In genomic region chr2:1269812-1270211, GRCh38 we compare ENCODE assay signal across 29 cellular contexts.
"Had no signal": no experiment of that assay in that cellular context is flagged by ENCODE, and none has a peak within 500 bp of the region (broad histone marks: within the 10 kb centered on the region; RNA-seq: fewer than 3 reads in every experiment).

No MANE protein-coding gene starts in this region.

- H3K27ac ChIP-seq: adrenal gland, ascending aorta, body of pancreas, brain microvascular endothelial cell, breast epithelium, cardiac muscle cell had no signal

- H3K4me3 ChIP-seq: adrenal gland, ascending aorta, body of pancreas, breast epithelium, cardiac muscle cell had no signal

- H3K27me3 ChIP-seq: adrenal gland, ascending aorta, body of pancreas, brain microvascular endothelial cell, cardiac muscle cell had no signal

- DNase-seq: activated effector memory CD4-positive, alpha-beta T cell treated with anti-CD3 and anti-CD28 coated beads, Interleukin-2, amount 50 U/mL, for 16 hours; activated effector memory CD4-positive, alpha-beta T cell treated with Interleukin-2 at 50 U/mL for 16 hours; activated gamma-delta T cell; activated gamma-delta T cell treated with Interleukin-2 at 50 U/mL for 16 hours; activated naive CD4-positive, alpha-beta T cell; activated naive CD4-positive, alpha-beta T cell treated with anti-CD3 and anti-CD28 coated beads for 36 hours; activated naive CD4-positive, alpha-beta T cell treated with anti-CD3 and anti-CD28 coated beads, Interleukin-2, amount 10 ng/mL, durations not matched to agents 7 days and 5 days; activated naive CD4-positive, alpha-beta T cell treated with anti-CD3 and anti-CD28 coated beads, Interleukin-2, amount 50 U/mL, for 16 hours; activated naive CD4-positive, alpha-beta T cell treated with Interleukin-2 at 50 U/mL for 16 hours; activated naive CD8-positive, alpha-beta T cell treated with anti-CD3 and anti-CD28 coated beads for 36 hours; activated naive CD8-positive, alpha-beta T cell treated with anti-CD3 and anti-CD28 coated beads, Interleukin-2, amount 10 ng/mL, durations not matched to agents 7 days and 5 days; activated naive CD8-positive, alpha-beta T cell treated with anti-CD3 and anti-CD28 coated beads, Interleukin-2, amount 50 U/mL, for 24 hours; activated T-cell treated with anti-CD3 and anti-CD28 coated beads for 4 hours; activated T-cell treated with anti-CD3 and anti-CD28 coated beads, Interleukin-2, amount 50 U/mL, for 1 hour; activated T-cell treated with anti-CD3 and anti-CD28 coated beads, Interleukin-2, amount 50 U/mL, for 24 hours; activated T-cell treated with anti-CD3 and anti-CD28 coated beads, Interleukin-2, amount 50 U/mL, for 4 hours; activated T-cell treated with anti-CD3 and anti-CD28 coated beads, Interleukin-2, amount 50 U/mL, for 48 hours; activated T-cell treated with anti-CD3 and anti-CD28 coated beads, Interleukin-2, amount 50 U/mL, for 72 hours; adrenal gland; amniotic stem cell; amygdala; anterior cingulate cortex; aorta; body of pancreas; brain microvascular endothelial cell; caudate nucleus had no signal

- H3K9me3 ChIP-seq: adrenal gland, ascending aorta, body of pancreas had no signal

- H3K36me3 ChIP-seq: adrenal gland, ascending aorta, brain microvascular endothelial cell, breast epithelium, cardiac muscle cell had no signal

- H3K4me1 ChIP-seq: adrenal gland, ascending aorta, body of pancreas, breast epithelium had no signal
